9 cellular contexts compared by ENCODE assay signal in genomic region chr11:67504023-67504949, GRCh38. TPM values are rescaled to one million over a fixed set of nuclear protein-coding genes. Genes with fewer than 3 reads are reported as not detected.
DNase-seq lines count a peak whose midpoint lies in the region; ATAC-seq and FAIRE-seq lines count a peak whose summit lies in the region.
"Had no signal": no experiment of that assay in that cellular context is flagged by ENCODE, and none has a peak within 500 bp of the region (broad histone marks: within the 10 kb centered on the region; RNA-seq: fewer than 3 reads in every experiment).

No MANE protein-coding gene starts in this region.

- H3K4me1 ChIP-seq in small intestine (ENCODE audit: control insufficient read depth in 2 of 2, insufficient read depth in 1 of 2, low read depth in 1 of 2, low read length in 1 of 2): peaks cover 0 to 8% of the 10 kb centered on the region in 2 donors

- no peak overlapping the region for H3K27ac Mint-ChIP-seq in activated naive CD8-positive, alpha-beta T cell

- peaks cover 9% of the 10 kb centered on the region for H3K36me3 Mint-ChIP-seq in activated naive CD8-positive, alpha-beta T cell

- H3K4me3 ChIP-seq in iPS-11a (ENCODE audit: low read depth, low read length) (peak overlapping the region; percentile 76), small intestine (ENCODE audit: low read depth in 1 of 2, low read length in 2 of 2) (peak overlapping the region; percentile 68 to 86)

- no peaks in the 10 kb centered on the region for H3K9me3 Mint-ChIP-seq in activated naive CD8-positive, alpha-beta T cell (ENCODE audit: low read depth)

- WGBS in small intestine, 3 donors: 1 to 2% (median 1%) methylated on average over 72 to 99 of the region's 99 CpGs

- H3K36me3 ChIP-seq in small intestine (ENCODE audit: control insufficient read depth in 2 of 2, insufficient read depth in 2 of 2, low read length in 2 of 2): peaks cover 0 to 3% of the 10 kb centered on the region in 2 donors

- ATAC-seq in GM21360 (IDR thresholded peaks at IDR 0.05; ENCODE audit: unreplicated experiment) (no peak), HG03280 (IDR thresholded peaks at IDR 0.05; ENCODE audit: unreplicated experiment) (no peak)

- FAIRE-seq in small intestine (lab: Jason Lieb, UNC): no peak
- FAIRE-seq: A204.1 had no signal

- H3K27me3 ChIP-seq in small intestine (ENCODE audit: control insufficient read depth in 2 of 2, insufficient read depth in 2 of 2, low read length in 2 of 2): no peaks in the 10 kb centered on the region

- H3K27me3 Mint-ChIP-seq in activated naive CD8-positive, alpha-beta T cell: no peaks in the 10 kb centered on the region

- peaks cover 41% of the 10 kb centered on the region for H3K4me1 Mint-ChIP-seq in activated naive CD8-positive, alpha-beta T cell (ENCODE audit: low read depth)

- DNase-seq in DMS 273 (lab: John Stamatoyannopoulos, UW; ENCODE audit: unreplicated experiment) (peak; percentile 58), DMS 273 treated with DMSO at 0.1 percent for 48 hours (lab: John Stamatoyannopoulos, UW) (no peak), NCI-H226 (peak; percentile 17), small intestine (peak; percentile 44)

- H3K9me3 ChIP-seq in small intestine (ENCODE audit: control insufficient read depth, low read depth): no peaks in the 10 kb centered on the region

- H3K4me3 Mint-ChIP-seq in activated naive CD8-positive, alpha-beta T cell: peak overlapping the region; percentile 88

- peak overlapping the region; percentile 97 to 100 for H3K27ac ChIP-seq in small intestine (ENCODE audit: low read depth in 1 of 2, low read length in 1 of 2)

RNA-seq across cellular contexts. Expression of gene PITPNM1, which starts 0.9 kb away (rescaled TPM):
- 10 to 100 TPM; 31.2 to 38.0 (median 33.8) TPM for polyA plus RNA-seq in small intestine

RNA-seq across cellular contexts. Expression of gene CDK2AP2, which starts 3.7 kb away (rescaled TPM):
- 100 to 1,000 TPM in 2 of 3 donors, 10 to 100 TPM in 1; 87.8 to 108 (median 107) TPM for polyA plus RNA-seq in small intestine

RNA-seq across cellular contexts. Expression of gene CABP2, which starts 19.0 kb away (rescaled TPM):
- polyA plus RNA-seq in small intestine: not detected

RNA-seq across cellular contexts. Expression of gene AIP, which starts 21.5 kb away (rescaled TPM):
- polyA plus RNA-seq in small intestine: 100 to 1,000 TPM in 1 of 3 donors, 10 to 100 TPM in 2; 67.1 to 102 (median 92.1) TPM

RNA-seq across cellular contexts. Expression of gene TMEM134, which starts 35.2 kb away (rescaled TPM):
- polyA plus RNA-seq in small intestine: 100 to 1,000 TPM in 1 of 3 donors, 10 to 100 TPM in 2; 70.7 to 119 (median 71.7) TPM
